In the genomic region with DNA sequence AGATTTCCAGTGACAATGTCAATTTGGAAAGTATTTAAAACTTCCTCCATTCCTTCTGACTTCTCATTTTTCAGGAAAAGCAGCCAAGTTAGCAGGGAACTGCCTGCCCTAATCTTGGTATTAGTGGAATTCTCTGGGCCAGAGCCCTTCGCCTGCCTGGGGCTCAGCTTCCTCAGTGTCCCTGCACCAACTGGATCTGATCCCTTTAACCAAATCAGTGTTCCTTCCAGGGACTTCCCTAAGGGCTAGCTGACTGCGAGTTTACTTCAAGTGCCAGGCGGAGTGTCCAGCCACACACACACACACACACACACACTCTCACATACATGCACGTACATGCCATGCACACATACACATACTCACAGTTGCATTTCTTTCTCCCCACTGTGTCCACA, we compare ENCODE assay signal across 1 cellular context.
TF ChIP-seq lines count a peak whose summit lies in the region.

No MANE protein-coding gene starts in this region.

TF ChIP-seq in IMR-90, 13 proteins besides CTCF, POLR2A, EP300 and RAD21:
- TF ChIP-seq MXI1 (IDR thresholded peaks at IDR 0.05; ENCODE audit: borderline replicate concordance, low read depth, low read length) (no peak), NFE2L2 (IDR thresholded peaks at IDR 0.05; ENCODE audit: low read depth, low read length) (no peak), FOS (IDR thresholded peaks at IDR 0.05; ENCODE audit: low read depth, low read length) (no peak), MAFK (IDR thresholded peaks at IDR 0.05; ENCODE audit: low read depth, low read length) (no peak), RCOR1 (IDR thresholded peaks at IDR 0.05; ENCODE audit: insufficient replicate concordance, low read length) (no peak), MAZ (IDR thresholded peaks at IDR 0.05; ENCODE audit: borderline replicate concordance, low read depth, low read length) (no peak), RFX5 (IDR thresholded peaks at IDR 0.05; ENCODE audit: low read depth, low read length) (no peak), CEBPB (IDR thresholded peaks at IDR 0.05; ENCODE audit: low read depth, low read length) (no peak), BHLHE40 (IDR thresholded peaks at IDR 0.05; ENCODE audit: low read depth, low read length) (no peak), SMC3 (IDR thresholded peaks at IDR 0.05; ENCODE audit: low read depth, low read length) (no peak), CHD1 (IDR thresholded peaks at IDR 0.05; ENCODE audit: low read depth, low read length) (no peak)
- TF ChIP-seq, protein P1, sequence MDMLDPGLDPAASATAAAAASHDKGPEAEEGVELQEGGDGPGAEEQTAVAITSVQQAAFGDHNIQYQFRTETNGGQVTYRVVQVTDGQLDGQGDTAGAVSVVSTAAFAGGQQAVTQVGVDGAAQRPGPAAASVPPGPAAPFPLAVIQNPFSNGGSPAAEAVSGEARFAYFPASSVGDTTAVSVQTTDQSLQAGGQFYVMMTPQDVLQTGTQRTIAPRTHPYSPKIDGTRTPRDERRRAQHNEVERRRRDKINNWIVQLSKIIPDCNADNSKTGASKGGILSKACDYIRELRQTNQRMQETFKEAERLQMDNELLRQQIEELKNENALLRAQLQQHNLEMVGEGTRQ (IDR thresholded peaks at IDR 0.05; ENCODE audit: low read depth, low read length) = no peak
- TF ChIP-seq, protein P2, sequence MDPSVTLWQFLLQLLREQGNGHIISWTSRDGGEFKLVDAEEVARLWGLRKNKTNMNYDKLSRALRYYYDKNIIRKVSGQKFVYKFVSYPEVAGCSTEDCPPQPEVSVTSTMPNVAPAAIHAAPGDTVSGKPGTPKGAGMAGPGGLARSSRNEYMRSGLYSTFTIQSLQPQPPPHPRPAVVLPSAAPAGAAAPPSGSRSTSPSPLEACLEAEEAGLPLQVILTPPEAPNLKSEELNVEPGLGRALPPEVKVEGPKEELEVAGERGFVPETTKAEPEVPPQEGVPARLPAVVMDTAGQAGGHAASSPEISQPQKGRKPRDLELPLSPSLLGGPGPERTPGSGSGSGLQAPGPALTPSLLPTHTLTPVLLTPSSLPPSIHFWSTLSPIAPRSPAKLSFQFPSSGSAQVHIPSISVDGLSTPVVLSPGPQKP (IDR thresholded peaks at IDR 0.05; ENCODE audit: borderline replicate concordance, low read depth, low read length) = no peak
TF ChIP-seq in IMR-90: peak in this region for 0.
